In genomic region chr14:79051711-79052094, GRCh38 we compare ENCODE assay signal across 1 cellular context.
TF ChIP-seq lines count a peak whose summit lies in the region.

No MANE protein-coding gene starts in this region.

TF ChIP-seq in HepG2, 621 proteins besides CTCF, POLR2A, EP300 and RAD21 (continued from another document):
- TF ChIP-seq XBP1 (CRISPR knock-in tag; IDR thresholded peaks at IDR 0.05) = no peak
- no peak for TF ChIP-seq ZNF772 (CRISPR knock-in tag; IDR thresholded peaks at IDR 0.05)
- TF ChIP-seq TFDP2 (CRISPR knock-in tag; IDR thresholded peaks at IDR 0.05) = no peak
- TF ChIP-seq JDP2 (CRISPR knock-in tag; IDR thresholded peaks at IDR 0.05; ENCODE audit: borderline replicate concordance) = no peak
- TF ChIP-seq ELF3 (CRISPR knock-in tag; IDR thresholded peaks at IDR 0.05) = no peak
- no peak for TF ChIP-seq ZSCAN30 (CRISPR knock-in tag; IDR thresholded peaks at IDR 0.05)
- no peak for TF ChIP-seq TOPORS (CRISPR knock-in tag; IDR thresholded peaks at IDR 0.05)
- TF ChIP-seq ZC3H4 (CRISPR knock-in tag; IDR thresholded peaks at IDR 0.05; ENCODE audit: borderline replicate concordance) = no peak
- no peak for TF ChIP-seq ZBTB4 (CRISPR knock-in tag; IDR thresholded peaks at IDR 0.05; ENCODE audit: borderline replicate concordance)
- TF ChIP-seq HOXA7 (CRISPR knock-in tag; IDR thresholded peaks at IDR 0.05) = no peak
- TF ChIP-seq ZNF512 (CRISPR knock-in tag; IDR thresholded peaks at IDR 0.05) = no peak
TF ChIP-seq in HepG2: peak in this region for 0.
